26 cellular contexts compared by ENCODE assay signal in genomic region chr22:30906411-30906810, GRCh38.
"Had no signal": no experiment of that assay in that cellular context is flagged by ENCODE, and none has a peak within 500 bp of the region (broad histone marks: within the 10 kb centered on the region; RNA-seq: fewer than 3 reads in every experiment).

No MANE protein-coding gene starts in this region.

- H3K36me3 ChIP-seq: colonic mucosa, ovary, thyroid gland had no signal

- H3K4me3 ChIP-seq: colonic mucosa, heart right ventricle, lung, ovary, psoas muscle, suprapubic skin, thyroid gland had no signal

- H3K27me3 ChIP-seq: colonic mucosa, heart right ventricle, ovary, suprapubic skin, thyroid gland had no signal

- H3K4me3 Mint-ChIP-seq: dendritic cell treated with granulocyte-macrophage colony-stimulating factor and Interleukin-4, amounts not matched to agents 40 ng/mL and 50 ng/mL, for 4 days; endodermal cell; immature natural killer cell; memory B cell; natural killer cell; neural crest cell; stimulated activated naive CD8-positive, alpha-beta T cell treated with anti-CD3 and anti-CD28 coated beads, Interleukin-15, amount 100 ng/mL, for 72 hours had no signal

- H3K27ac Mint-ChIP-seq: dendritic cell treated with granulocyte-macrophage colony-stimulating factor and Interleukin-4, amounts not matched to agents 40 ng/mL and 50 ng/mL, for 4 days; endodermal cell; immature natural killer cell; memory B cell; natural killer cell; stimulated activated naive CD8-positive, alpha-beta T cell treated with anti-CD3 and anti-CD28 coated beads, Interleukin-15, amount 100 ng/mL, for 72 hours had no signal

- H3K9me3 Mint-ChIP-seq: dendritic cell treated with granulocyte-macrophage colony-stimulating factor and Interleukin-4, amounts not matched to agents 40 ng/mL and 50 ng/mL, for 4 days; immature natural killer cell; memory B cell; natural killer cell; neural crest cell; stimulated activated naive CD8-positive, alpha-beta T cell treated with anti-CD3 and anti-CD28 coated beads, Interleukin-15, amount 100 ng/mL, for 72 hours had no signal

- DNase-seq: central memory CD4-positive, alpha-beta T cell; colonic mucosa; effector CD8-positive, alpha-beta T cell; foreskin melanocyte; glutamatergic neuron; heart right ventricle; hippocampal formation; immature natural killer cell; left ventricle myocardium superior; natural killer cell; ovary; psoas muscle; right cardiac atrium; small intestine; stimulated activated CD4-positive, alpha-beta T cell treated with anti-CD3 and anti-CD28 coated beads, Interleukin-15, amount 100 ng/mL, for 24 hours; stimulated activated CD4-positive, alpha-beta T cell treated with anti-CD3 and anti-CD28 coated beads, Interleukin-2, amount 100 ng/mL, for 48 hours; stimulated activated naive CD4-positive, alpha-beta T cell; stimulated activated naive CD8-positive, alpha-beta T cell treated with anti-CD3 and anti-CD28 coated beads, Interleukin-15, amount 100 ng/mL, for 72 hours; thyroid gland; trophoblast cell had no signal

- H3K36me3 Mint-ChIP-seq: natural killer cell had no signal

- H3K4me1 Mint-ChIP-seq: endodermal cell, immature natural killer cell, neural crest cell had no signal

- H3K27me3 Mint-ChIP-seq: dendritic cell treated with granulocyte-macrophage colony-stimulating factor and Interleukin-4, amounts not matched to agents 40 ng/mL and 50 ng/mL, for 4 days; memory B cell; stimulated activated naive CD8-positive, alpha-beta T cell treated with anti-CD3 and anti-CD28 coated beads, Interleukin-15, amount 100 ng/mL, for 72 hours had no signal
